ENCODE assay signal across 6 cellular contexts in the genomic region with DNA sequence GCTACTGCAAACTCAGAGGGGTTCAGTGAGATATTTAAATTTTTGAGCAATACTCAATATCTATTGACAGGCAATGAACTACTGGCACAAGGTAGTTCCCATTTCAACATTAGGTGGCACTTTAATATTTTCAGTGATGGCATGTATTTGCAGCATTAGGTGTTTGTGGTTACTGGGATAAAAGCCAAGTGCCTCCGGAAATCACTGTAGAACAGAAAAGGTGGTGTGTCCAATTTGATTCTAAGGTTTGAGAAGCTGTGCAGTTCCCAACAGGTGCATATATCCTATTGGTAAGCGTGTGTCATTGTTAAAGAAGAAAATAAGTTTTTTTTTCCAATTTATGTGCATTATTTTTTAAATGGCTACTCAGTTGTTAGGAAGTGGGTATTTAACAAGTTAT.
"Had no signal": no experiment of that assay in that cellular context is flagged by ENCODE, and none has a peak within 500 bp of the region (broad histone marks: within the 10 kb centered on the region; RNA-seq: fewer than 3 reads in every experiment).

No MANE protein-coding gene starts in this region.

- ATAC-seq: HepG2, K562 had no signal

- H3K27ac ChIP-seq: HL-60 had no signal

- DNase-seq: IMR-90, KBM-7, KG1 had no signal

- H3K4me3 ChIP-seq: K562 had no signal
